Comparison of ENCODE assay signal across 22 cellular contexts in the genomic region with DNA sequence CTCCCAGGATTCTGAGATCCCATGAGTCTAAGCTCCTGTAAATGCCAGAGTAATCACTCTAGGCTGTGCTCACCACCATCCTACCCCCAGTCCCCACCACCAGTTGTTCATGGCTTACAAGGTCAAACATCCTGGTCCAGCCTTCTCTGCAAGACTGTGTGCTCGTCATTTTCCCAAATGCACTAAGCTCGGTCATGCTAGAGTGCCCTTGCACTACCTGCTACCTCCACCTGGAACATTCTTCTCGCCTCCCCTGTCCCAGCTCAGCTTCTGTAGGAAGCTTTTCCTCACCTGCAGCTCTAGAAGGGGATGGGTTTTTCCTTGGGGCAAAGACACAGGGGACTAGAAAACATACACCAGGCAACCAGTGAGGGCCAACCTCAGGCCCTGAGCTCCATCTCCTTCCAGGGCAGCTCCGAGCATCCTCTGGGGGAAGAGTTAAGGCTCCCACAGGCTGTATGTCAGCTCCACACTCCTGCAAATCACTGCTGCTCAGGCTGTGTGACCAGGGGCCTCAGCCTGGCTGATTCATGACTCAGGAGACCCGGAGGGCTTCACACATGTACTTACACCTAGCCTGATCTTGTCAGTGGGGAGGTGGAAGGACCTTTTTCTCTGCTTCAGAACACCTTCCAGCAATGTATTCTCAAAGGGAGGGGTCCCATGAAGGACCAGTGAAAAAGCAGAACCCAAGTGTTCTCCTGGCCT.
"Had no signal": no experiment of that assay in that cellular context is flagged by ENCODE, and none has a peak within 500 bp of the region (broad histone marks: within the 10 kb centered on the region; RNA-seq: fewer than 3 reads in every experiment).

No MANE protein-coding gene starts in this region.

- DNase-seq: dorsolateral prefrontal cortex; effector CD8-positive, alpha-beta T cell; esophagus squamous epithelium; foreskin fibroblast; glutamatergic neuron; mammary epithelial cell; mucosa of descending colon; naive thymus-derived CD8-positive, alpha-beta T cell; ovary; stimulated activated CD4-positive, alpha-beta T cell treated with anti-CD3 and anti-CD28 coated beads, Interleukin-2, amount 100 ng/mL, for 24 hours; stimulated activated CD4-positive, alpha-beta T cell treated with anti-CD3 and anti-CD28 coated beads, Interleukin-4, amount 100 ng/mL, for 4 hours; stimulated activated naive B cell treated with anti-CD40 and anti-IgM and Interleukin-4, amounts not matched to agents 10 μg/mL and 1 μg/mL and 100 μg/mL, for 72 hours; stimulated activated naive CD8-positive, alpha-beta T cell treated with anti-CD3 and anti-CD28 coated beads, Interleukin-15, amount 100 ng/mL, for 72 hours; testis; upper lobe of right lung had no signal

- ATAC-seq: gastroesophageal sphincter; naive thymus-derived CD8-positive, alpha-beta T cell; sciatic nerve; stimulated activated naive B cell treated with anti-CD40 and anti-IgM and Interleukin-4, amounts not matched to agents 10 μg/mL and 1 μg/mL and 100 μg/mL, for 72 hours; stimulated activated naive CD8-positive, alpha-beta T cell treated with anti-CD3 and anti-CD28 coated beads, Interleukin-15, amount 100 ng/mL, for 72 hours; upper lobe of right lung had no signal

- H3K4me1 Mint-ChIP-seq: neural crest cell; stimulated activated naive B cell treated with anti-CD40 and anti-IgM and Interleukin-4, amounts not matched to agents 10 μg/mL and 1 μg/mL and 100 μg/mL, for 72 hours; stimulated activated naive CD8-positive, alpha-beta T cell treated with anti-CD3 and anti-CD28 coated beads, Interleukin-15, amount 100 ng/mL, for 72 hours had no signal

- H3K27ac Mint-ChIP-seq: naive thymus-derived CD8-positive, alpha-beta T cell; stimulated activated naive B cell treated with anti-CD40 and anti-IgM and Interleukin-4, amounts not matched to agents 10 μg/mL and 1 μg/mL and 100 μg/mL, for 72 hours had no signal

- H3K4me3 Mint-ChIP-seq: naive thymus-derived CD8-positive, alpha-beta T cell; neural crest cell; stimulated activated naive B cell treated with anti-CD40 and anti-IgM and Interleukin-4, amounts not matched to agents 10 μg/mL and 1 μg/mL and 100 μg/mL, for 72 hours; stimulated activated naive CD8-positive, alpha-beta T cell treated with anti-CD3 and anti-CD28 coated beads, Interleukin-15, amount 100 ng/mL, for 72 hours had no signal

- H3K4me3 ChIP-seq: coronary artery, dorsolateral prefrontal cortex, esophagus squamous epithelium, gastroesophageal sphincter, mucosa of descending colon, ovary, testis, tibial nerve, upper lobe of right lung, vagina had no signal

- H3K27ac ChIP-seq: coronary artery, dorsolateral prefrontal cortex, epithelial cell of prostate, esophagus squamous epithelium, gastroesophageal sphincter, ovary, testis, tibial nerve, upper lobe of right lung, vagina had no signal

- H3K9me3 ChIP-seq: esophagus squamous epithelium, gastroesophageal sphincter, mucosa of descending colon, ovary, testis, tibial nerve, upper lobe of right lung, vagina had no signal

- H3K27me3 ChIP-seq: dorsolateral prefrontal cortex, esophagus squamous epithelium, gastroesophageal sphincter, ovary, testis, tibial nerve, upper lobe of right lung, vagina had no signal

- H3K36me3 Mint-ChIP-seq: naive thymus-derived CD8-positive, alpha-beta T cell; stimulated activated naive B cell treated with anti-CD40 and anti-IgM and Interleukin-4, amounts not matched to agents 10 μg/mL and 1 μg/mL and 100 μg/mL, for 72 hours had no signal

- H3K9me3 Mint-ChIP-seq: naive thymus-derived CD8-positive, alpha-beta T cell; neural crest cell; stimulated activated naive B cell treated with anti-CD40 and anti-IgM and Interleukin-4, amounts not matched to agents 10 μg/mL and 1 μg/mL and 100 μg/mL, for 72 hours; stimulated activated naive CD8-positive, alpha-beta T cell treated with anti-CD3 and anti-CD28 coated beads, Interleukin-15, amount 100 ng/mL, for 72 hours had no signal
